1 cellular context compared by ENCODE assay signal in genomic region chr19:1474765-1475351, GRCh38.
TF ChIP-seq lines count a peak whose summit lies in the region.

No MANE protein-coding gene starts in this region.

TF ChIP-seq in SK-N-SH treated with all-trans-retinoic acid at 6 μM for 48 hours, 23 proteins besides CTCF, POLR2A, EP300 and RAD21 (continued from another document):
- TF ChIP-seq CSRNP3 (CRISPR knock-in tag; IDR thresholded peaks at IDR 0.05) (no peak), CREB5 (CRISPR knock-in tag; IDR thresholded peaks at IDR 0.05; ENCODE audit: low read depth) (no peak), TOX (CRISPR knock-in tag; IDR thresholded peaks at IDR 0.05; ENCODE audit: borderline replicate concordance) (no peak), TCF4 (CRISPR knock-in tag; IDR thresholded peaks at IDR 0.05; ENCODE audit: borderline replicate concordance) (no peak), ZFP30 (CRISPR knock-in tag; IDR thresholded peaks at IDR 0.05) (no peak), ARNTL (CRISPR knock-in tag; IDR thresholded peaks at IDR 0.05; ENCODE audit: borderline replicate concordance, low read depth) (no peak)
TF ChIP-seq in SK-N-SH treated with all-trans-retinoic acid at 6 μM for 48 hours: peak in this region for 0.
